Comparison of ENCODE assay signal across 9 cellular contexts in genomic region chr16:49528564-49529150, GRCh38.
A peak's percentile ranks its signal among the peaks of the same experiment; 100 is the strongest.
DNase-seq lines count a peak whose midpoint lies in the region; ATAC-seq and TF ChIP-seq lines count a peak whose summit lies in the region.
"Had no signal": no experiment of that assay in that cellular context is flagged by ENCODE, and none has a peak within 500 bp of the region (broad histone marks: within the 10 kb centered on the region; RNA-seq: fewer than 3 reads in every experiment).

No MANE protein-coding gene starts in this region.

- TF ChIP-seq CTCF in VCaP (conservative IDR thresholded peaks at IDR 0.05) = no peak
- no peak for TF ChIP-seq CTCF in left lung (IDR thresholded peaks at IDR 0.05)

- peak overlapping the region; percentile 43 for H3K27ac ChIP-seq in VCaP
- H3K27ac ChIP-seq in left lung = no peak overlapping the region

- peaks cover 2 to 8% of the 10 kb centered on the region in 2 donors for H3K4me1 ChIP-seq in left lung

- peak; percentile 24 to 42 for ATAC-seq in left cardiac atrium
- ATAC-seq in left lung = no peak

- peaks cover 0 to 34% of the 10 kb centered on the region in 2 donors for H3K27me3 ChIP-seq in left lung

- H3K36me3 ChIP-seq in left lung = no peaks in the 10 kb centered on the region

- peak overlapping the region; percentile 32 for H3K4me3 ChIP-seq in skeletal muscle cell (ENCODE audit: low read depth, low read length)
- H3K4me3 ChIP-seq in left lung = peak overlapping the region in 1 of 2 donors; percentile 16
- H3K4me3 ChIP-seq: K562 had no signal

- no peaks in the 10 kb centered on the region for H3K9me3 ChIP-seq in left lung

- intact Hi-C loops in left cardiac atrium (cut with DNase I) = no loop called here
- intact Hi-C loops in left lung (cut with DNase I) = no loop called here

- DNase-seq in Daoy (ENCODE audit: low read depth) (peak; percentile 7), left cardiac atrium (no peak), skeletal muscle cell (ENCODE audit: low read depth) (no peak), left lung (no peak), NOMO-1 treated with DMSO at 0.1 percent for 48 hours (lab: John Stamatoyannopoulos, UW; ENCODE audit: unreplicated experiment) (no peak), SK-N-DZ (ENCODE audit: low spot score) (no peak)
- DNase-seq in activated CD8-positive, alpha-beta memory T cell treated with anti-CD3 and anti-CD28 coated beads for 24 hours = no peak
